In genomic region chr2:30180230-30180629, GRCh38 we compare ENCODE assay signal across 18 cellular contexts.
"Had no signal": no experiment of that assay in that cellular context is flagged by ENCODE, and none has a peak within 500 bp of the region (broad histone marks: within the 10 kb centered on the region; RNA-seq: fewer than 3 reads in every experiment).

No MANE protein-coding gene starts in this region.

- H3K9me3 Mint-ChIP-seq: activated B cell treated with CpG ODN at 0.5 μM for 24 hours; activated CD4-positive, alpha-beta memory T cell treated with anti-CD3 and anti-CD28 coated beads, Interleukin-2, amount 10 ng/mL, durations not matched to agents 7 days and 5 days; effector memory CD8-positive, alpha-beta T cell; memory B cell; naive B cell; neural crest cell; stimulated activated effector memory CD8-positive, alpha-beta T cell treated with anti-CD3 and anti-CD28 coated beads, Interleukin-12 subunit alpha, Interleukin-12 subunit beta, amount 100 ng/mL, for 72 hours; type B pancreatic cell had no signal

- H3K27me3 ChIP-seq: ascending aorta, testis had no signal

- H3K27ac Mint-ChIP-seq: activated B cell treated with CpG ODN at 0.5 μM for 24 hours; activated CD4-positive, alpha-beta memory T cell treated with anti-CD3 and anti-CD28 coated beads, Interleukin-2, amount 10 ng/mL, durations not matched to agents 7 days and 5 days; memory B cell; stimulated activated effector memory CD8-positive, alpha-beta T cell treated with anti-CD3 and anti-CD28 coated beads, Interleukin-12 subunit alpha, Interleukin-12 subunit beta, amount 100 ng/mL, for 72 hours; type B pancreatic cell had no signal

- H3K36me3 Mint-ChIP-seq: memory B cell; naive B cell; stimulated activated effector memory CD8-positive, alpha-beta T cell treated with anti-CD3 and anti-CD28 coated beads, Interleukin-12 subunit alpha, Interleukin-12 subunit beta, amount 100 ng/mL, for 72 hours; type B pancreatic cell had no signal

- H3K9me3 ChIP-seq: ascending aorta, mucosa of descending colon, SK-N-SH, testis had no signal

- H3K4me3 ChIP-seq: ascending aorta, mucosa of descending colon, testis had no signal

- H3K4me3 Mint-ChIP-seq: activated B cell treated with CpG ODN at 0.5 μM for 24 hours; activated CD4-positive, alpha-beta memory T cell treated with anti-CD3 and anti-CD28 coated beads, Interleukin-2, amount 10 ng/mL, durations not matched to agents 7 days and 5 days; effector memory CD8-positive, alpha-beta T cell; memory B cell; naive B cell; neural crest cell; stimulated activated effector memory CD8-positive, alpha-beta T cell treated with anti-CD3 and anti-CD28 coated beads, Interleukin-12 subunit alpha, Interleukin-12 subunit beta, amount 100 ng/mL, for 72 hours; type B pancreatic cell had no signal

- H3K27me3 Mint-ChIP-seq: memory B cell had no signal

- H3K36me3 ChIP-seq: ascending aorta had no signal

- H3K4me1 Mint-ChIP-seq: activated B cell treated with CpG ODN at 0.5 μM for 24 hours; activated CD4-positive, alpha-beta memory T cell treated with anti-CD3 and anti-CD28 coated beads, Interleukin-2, amount 10 ng/mL, durations not matched to agents 7 days and 5 days; memory B cell; neural crest cell; stimulated activated effector memory CD8-positive, alpha-beta T cell treated with anti-CD3 and anti-CD28 coated beads, Interleukin-12 subunit alpha, Interleukin-12 subunit beta, amount 100 ng/mL, for 72 hours had no signal

- H3K4me1 ChIP-seq: ascending aorta had no signal

- H3K27ac ChIP-seq: testis had no signal

- DNase-seq: activated B cell treated with CpG ODN at 0.5 μM for 24 hours; activated CD4-positive, alpha-beta memory T cell treated with anti-CD3 and anti-CD28 coated beads, Interleukin-2, amount 10 ng/mL, durations not matched to agents 7 days and 5 days; activated CD4-positive, alpha-beta T cell treated with anti-CD3 and anti-CD28 coated beads for 4 hours; activated effector memory CD4-positive, alpha-beta T cell treated with Interleukin-2 at 50 U/mL for 16 hours; activated naive CD4-positive, alpha-beta T cell treated with anti-CD3 and anti-CD28 coated beads, Interleukin-2, amount 50 U/mL, for 16 hours; activated T-cell treated with anti-CD3 and anti-CD28 coated beads, Interleukin-2, amount 50 U/mL, for 48 hours; effector memory CD8-positive, alpha-beta T cell; hippocampal formation; mucosa of descending colon; naive B cell; SK-N-SH; stimulated activated CD4-positive, alpha-beta T cell treated with anti-CD3 and anti-CD28 coated beads, Interleukin-4, amount 100 ng/mL, for 24 hours; testis had no signal
